8 cellular contexts compared by ENCODE assay signal in the genomic region with DNA sequence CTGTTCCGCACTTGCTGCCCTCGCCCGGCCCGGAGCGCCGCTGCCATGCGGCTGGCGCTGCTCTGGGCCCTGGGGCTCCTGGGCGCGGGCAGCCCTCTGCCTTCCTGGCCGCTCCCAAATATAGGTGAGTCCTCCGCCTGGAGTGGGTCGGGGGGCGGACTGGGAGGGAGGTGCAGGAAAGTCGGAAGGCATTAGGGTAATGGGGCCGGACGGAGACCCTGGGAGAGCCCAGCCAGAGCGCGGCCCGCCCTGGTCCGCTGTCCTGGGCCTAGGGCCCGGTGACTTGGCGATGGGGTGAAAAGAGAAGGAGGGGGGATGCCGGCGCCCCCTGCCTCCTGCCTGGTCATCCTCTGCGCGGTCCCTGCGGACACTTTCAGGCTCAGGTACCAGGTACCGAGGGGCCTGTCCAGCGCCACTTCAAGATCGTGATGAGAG. TPM values are rescaled to one million over a fixed set of nuclear protein-coding genes. Genes with fewer than 3 reads are reported as not detected.
DNase-seq lines count a peak whose midpoint lies in the region; ATAC-seq and TF ChIP-seq lines count a peak whose summit lies in the region.

No MANE protein-coding gene starts in this region.

- peak overlapping the region; percentile 60 for H3K9ac ChIP-seq in HUES64 (ENCODE audit: low read depth, low read length)

- peaks cover 20% of the 10 kb centered on the region for H3K27me3 ChIP-seq in HUES64 (ENCODE audit: insufficient read depth, low read length)

- TF ChIP-seq CTCF in GM13977 (IDR thresholded peaks at IDR 0.05; ENCODE audit: extremely low read depth, insufficient read depth, missing control alignments) (peak; percentile 4), mesothelial cell of epicardium (IDR thresholded peaks at IDR 0.05; ENCODE audit: unreplicated experiment) (no peak)

- no peaks in the 10 kb centered on the region for H3K9me3 ChIP-seq in HUES64 (ENCODE audit: insufficient read depth, low read depth, low read length)

- ATAC-seq in GM21423 (IDR thresholded peaks at IDR 0.05; ENCODE audit: unreplicated experiment) (no peak), GM21737 (IDR thresholded peaks at IDR 0.05; ENCODE audit: unreplicated experiment) (no peak)

- peaks cover 28% of the 10 kb centered on the region for H3K4me1 Mint-ChIP-seq in mesothelial cell of epicardium

- DNase-seq in GM13977 (ENCODE audit: low spot score) (no peak), caudate nucleus (lab: John Stamatoyannopoulos, UW) (peak in 4 of 61 donors; percentile 3 to 51 (median 36)), mesothelial cell of epicardium (ENCODE audit: low spot score in 2 of 2, unreplicated experiment in 2 of 2) (no peak), HUDEP-2 (lab: John Stamatoyannopoulos, UW; ENCODE audit: unreplicated experiment in 76 of 76) (no peak), NCI-H2081 treated with DMSO at 0.1 percent for 48 hours (lab: John Stamatoyannopoulos, UW) (no peak)

- H3K4me1 ChIP-seq in HUES64 (ENCODE audit: insufficient read depth, low read length), result peaks cover 14% of the 10 kb centered on the region

- H3K27ac ChIP-seq in HUES64 (ENCODE audit: low read depth, low read length) (no peak overlapping the region), caudate nucleus (ENCODE audit: low read depth, low read length) (peak overlapping the region; percentile 82)

- H3K9me3 Mint-ChIP-seq in mesothelial cell of epicardium, result no peaks in the 10 kb centered on the region

- WGBS in HUES64, result under 1% methylated on average over 31 of the region's 31 CpGs

- no peaks in the 10 kb centered on the region; the same call in 1 of the 2 replicates for H3K36me3 ChIP-seq in HUES64 (ENCODE audit: insufficient read depth, low read length)

- H3K27ac Mint-ChIP-seq in mesothelial cell of epicardium, result no peak overlapping the region

- H3K4me3 ChIP-seq in HUES64 (ENCODE audit: low read length), result peak overlapping the region; percentile 78

- H3K36me3 Mint-ChIP-seq in mesothelial cell of epicardium, result peaks cover 2% of the 10 kb centered on the region

- in situ Hi-C loops in GM13977 (cut with MboI; ENCODE audit: low pct_unique_long_range_greater_than_20kb, low sequenced_read_pairs, unreplicated experiment), result loop anchor here (25.0 kb wide), 1 partner anchor 389 kb away; no protein-coding TSS in a partner anchor

- H3K4me3 Mint-ChIP-seq in mesothelial cell of epicardium, result peak overlapping the region; percentile 62

- peaks cover 13% of the 10 kb centered on the region for H3K27me3 Mint-ChIP-seq in mesothelial cell of epicardium (ENCODE audit: low read depth)

RNA-seq across cellular contexts. Expression of gene ADAM15, which starts 0.2 kb away (rescaled TPM):
- polyA plus RNA-seq in HUES64 (2013, experiment 1 of 2), result 15.1 TPM
- 20.0 TPM for polyA plus RNA-seq in HUES64 (2013, experiment 2 of 2)
- total RNA-seq in mesothelial cell of epicardium, result 32.7 to 36.1 TPM (median 36.1 TPM) in 3 replicates

RNA-seq across cellular contexts. Expression of gene EFNA4, which starts 12.2 kb away (rescaled TPM):
- polyA plus RNA-seq in HUES64 (2013, experiment 1 of 2), result 23.3 TPM
- 23.0 TPM for polyA plus RNA-seq in HUES64 (2013, experiment 2 of 2)
- 30.8 to 31.2 TPM (median 30.9 TPM) in 3 replicates for total RNA-seq in mesothelial cell of epicardium

RNA-seq across cellular contexts. Expression of gene DCST1, which starts 17.7 kb away (rescaled TPM):
- not detected for polyA plus RNA-seq in HUES64 (2013, experiment 1 of 2)
- not detected for polyA plus RNA-seq in HUES64 (2013, experiment 2 of 2)
- 0.58 TPM in 1 of 3 replicates, not detected in the others for total RNA-seq in mesothelial cell of epicardium

RNA-seq across cellular contexts. Expression of gene DCST2, which starts 17.8 kb away (rescaled TPM):
- polyA plus RNA-seq in HUES64 (2013, experiment 1 of 2), result not detected
- polyA plus RNA-seq in HUES64 (2013, experiment 2 of 2), result 0.51 TPM
- total RNA-seq in mesothelial cell of epicardium, result 1.8 to 2.9 TPM (median 1.9 TPM) in 3 replicates

RNA-seq across cellular contexts. Expression of gene EFNA3, which starts 27.3 kb away (rescaled TPM):
- polyA plus RNA-seq in HUES64 (2013, experiment 1 of 2), result 4.6 TPM
- 7.0 TPM for polyA plus RNA-seq in HUES64 (2013, experiment 2 of 2)
- total RNA-seq in mesothelial cell of epicardium, result 14.6 to 17.8 TPM (median 15.4 TPM) in 3 replicates
